8 cellular contexts compared by ENCODE assay signal in the genomic region with DNA sequence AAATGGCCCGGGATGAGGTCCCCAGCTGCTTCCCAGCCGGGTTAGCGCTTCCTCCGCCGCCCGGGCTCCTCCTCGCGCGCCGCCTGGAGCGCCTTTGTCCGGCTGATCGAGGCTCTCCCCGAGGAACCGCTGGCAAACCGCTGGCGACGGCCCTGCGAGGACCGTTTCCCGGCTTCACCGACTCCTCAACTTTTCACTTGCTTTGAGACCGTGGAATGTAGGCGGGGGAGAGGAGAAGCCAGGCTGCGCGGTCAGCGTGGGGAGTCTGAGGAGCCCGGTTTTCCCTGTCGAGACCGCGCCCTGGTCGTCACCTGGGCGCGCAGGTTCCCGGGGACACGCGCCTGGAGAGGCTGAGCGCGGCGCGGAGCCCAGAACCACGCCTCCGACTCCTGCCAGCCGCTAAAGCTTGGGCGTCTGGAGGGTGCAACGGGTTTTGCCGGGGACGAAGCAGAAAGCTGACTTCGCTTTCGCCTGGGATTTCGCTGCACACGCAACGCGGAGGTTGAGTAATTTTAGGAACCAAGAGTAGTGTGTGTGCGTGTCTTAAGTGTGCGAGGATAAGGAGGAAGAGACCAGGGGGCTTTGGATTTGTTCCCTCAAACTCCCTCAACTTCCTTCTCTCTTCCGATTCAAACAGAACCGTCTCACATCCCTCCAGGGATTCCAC. TPM values are rescaled to one million over a fixed set of nuclear protein-coding genes. Genes with fewer than 3 reads are reported as not detected.
A peak's percentile ranks its signal among the peaks of the same experiment; 100 is the strongest.
DNase-seq lines count a peak whose midpoint lies in the region; ATAC-seq and TF ChIP-seq lines count a peak whose summit lies in the region.

No MANE protein-coding gene starts in this region.

- H3K4me3 ChIP-seq in esophagus squamous epithelium, result peak overlapping the region; percentile 70 to 94 (median 80)
- peak overlapping the region; percentile 81 to 88 for H3K4me3 ChIP-seq in tibial artery

- H3K4me1 Mint-ChIP-seq in activated T-cell treated with anti-CD3 and anti-CD28 coated beads, Interleukin-2, amount 50 U/mL, for 24 hours (ENCODE audit: low read depth), result peaks cover 25% of the 10 kb centered on the region
- peaks cover 15 to 19% (median 18%) of the 10 kb centered on the region in 3 donors for H3K4me1 Mint-ChIP-seq in naive B cell

- DNase-seq in A172 (ENCODE audit: low spot score) (peak; percentile 21), NCI-H2171 treated with DMSO at 0.1 percent for 48 hours (lab: John Stamatoyannopoulos, UW) (peak; percentile 42), esophagus squamous epithelium (lab: John Stamatoyannopoulos, UW) (no peak), naive B cell (no peak), tibial artery (peak; percentile 22 to 70)
- peak; percentile 75 for DNase-seq in activated T-cell treated with anti-CD3 and anti-CD28 coated beads, Interleukin-2, amount 50 U/mL, for 24 hours

- H3K36me3 Mint-ChIP-seq in activated T-cell treated with anti-CD3 and anti-CD28 coated beads, Interleukin-2, amount 50 U/mL, for 24 hours (ENCODE audit: low read depth), result peaks cover 10% of the 10 kb centered on the region
- no peaks in the 10 kb centered on the region for H3K36me3 Mint-ChIP-seq in naive B cell

- WGBS in esophagus squamous epithelium, 2 donors, result 3 to 5% methylated on average over 4 to 12 of the region's 58 CpGs

- TF ChIP-seq CTCF in esophagus squamous epithelium (IDR thresholded peaks at IDR 0.05), result no peak
- TF ChIP-seq CTCF in tibial artery (IDR thresholded peaks at IDR 0.05), result no peak

- H3K27ac Mint-ChIP-seq in activated T-cell treated with anti-CD3 and anti-CD28 coated beads, Interleukin-2, amount 50 U/mL, for 24 hours, result peak overlapping the region; percentile 81
- peak overlapping the region in 2 of 6 donors; percentile 19 to 92 for H3K27ac Mint-ChIP-seq in naive B cell

- peaks cover 4% of the 10 kb centered on the region for H3K27me3 Mint-ChIP-seq in activated T-cell treated with anti-CD3 and anti-CD28 coated beads, Interleukin-2, amount 50 U/mL, for 24 hours
- H3K27me3 Mint-ChIP-seq in naive B cell, result peaks cover 12 to 30% (median 17%) of the 10 kb centered on the region in 3 donors

- H3K9me3 ChIP-seq in esophagus squamous epithelium (peaks cover 0 to under 1% (median 0%) of the 10 kb centered on the region in 3 donors), tibial artery (no peaks in the 10 kb centered on the region)

- intact Hi-C loops in esophagus squamous epithelium (cut with DNase I) (loop anchor here (10.0 kb wide), 1 partner anchor 76 kb away; a partner anchor contains a TSS), tibial artery (cut with DNase I; ENCODE audit: low total_unique reads) (loop anchor here (5.0 to 10.0 kb wide), 2 partner anchors 79 to 376 kb away; a partner anchor contains a TSS)

- H3K27ac ChIP-seq in esophagus squamous epithelium (peak overlapping the region; percentile 93 to 98 (median 96)), tibial artery (peak overlapping the region; percentile 95 to 98)

- peak; percentile 28 for TF ChIP-seq POLR2A in GM15510 (IDR thresholded peaks at IDR 0.05; ENCODE audit: borderline replicate concordance, extremely low read depth, insufficient read length)
- TF ChIP-seq POLR2A in esophagus squamous epithelium (IDR thresholded peaks at IDR 0.05), result peak in 2 of 4 donors; percentile 25 to 40

- no peaks in the 10 kb centered on the region for H3K36me3 ChIP-seq in esophagus squamous epithelium
- H3K36me3 ChIP-seq in tibial artery, result no peaks in the 10 kb centered on the region

- no peaks in the 10 kb centered on the region for H3K9me3 Mint-ChIP-seq in activated T-cell treated with anti-CD3 and anti-CD28 coated beads, Interleukin-2, amount 50 U/mL, for 24 hours
- peaks cover 0 to 5% (median 0%) of the 10 kb centered on the region in 7 donors for H3K9me3 Mint-ChIP-seq in naive B cell

- peak overlapping the region; percentile 84 for H3K4me3 Mint-ChIP-seq in activated T-cell treated with anti-CD3 and anti-CD28 coated beads, Interleukin-2, amount 50 U/mL, for 24 hours
- peak overlapping the region; percentile 80 to 92 (median 90) for H3K4me3 Mint-ChIP-seq in naive B cell

- H3K27me3 ChIP-seq in esophagus squamous epithelium (no peaks in the 10 kb centered on the region), tibial artery (no peaks in the 10 kb centered on the region)

- ATAC-seq in HG02852 (IDR thresholded peaks at IDR 0.05; ENCODE audit: unreplicated experiment), result peak; percentile 26
- peak; percentile 5 to 9 for ATAC-seq in naive B cell (ENCODE audit: low read depth in 2 of 2)

- H3K4me1 ChIP-seq in esophagus squamous epithelium (peaks cover 0 to 26% (median 5%) of the 10 kb centered on the region in 3 donors), tibial artery (peaks cover 0 to 16% (median 2%) of the 10 kb centered on the region in 4 donors)

RNA-seq across cellular contexts. Expression of a gene that starts 7.3 kb away (rescaled TPM):
- total RNA-seq in A172 (2014; rRNA removed; shearing (Covaris generic)), result 3.8 and 5.3 TPM in 2 replicates
- total RNA-seq in esophagus squamous epithelium, result 10 to 100 TPM in 2 of 4 donors, 1 to 10 TPM in 2; 5.7 to 24.0 (median 15.0) TPM
- under 1 TPM in 3 of 6 donors, not detected in 3; 0.03 to 0.05 (median 0.04) TPM for polyA plus RNA-seq in naive B cell (ENCODE audit: low read depth in 6 of 6)

Comparison
In these comparisons a context has a peak if more than half of its experiments do, and no peak if none do; other contexts are left out.
1. DNase-seq: peak in A172 (single experiment), NCI-H2171 treated with DMSO at 0.1 percent for 48 hours (single experiment), activated T-cell treated with anti-CD3 and anti-CD28 coated beads, Interleukin-2, amount 50 U/mL, for 24 hours (single experiment) and tibial artery (2 of 2); none in esophagus squamous epithelium (single experiment) and naive B cell (single experiment).